7 cellular contexts compared by ENCODE assay signal in the genomic region with DNA sequence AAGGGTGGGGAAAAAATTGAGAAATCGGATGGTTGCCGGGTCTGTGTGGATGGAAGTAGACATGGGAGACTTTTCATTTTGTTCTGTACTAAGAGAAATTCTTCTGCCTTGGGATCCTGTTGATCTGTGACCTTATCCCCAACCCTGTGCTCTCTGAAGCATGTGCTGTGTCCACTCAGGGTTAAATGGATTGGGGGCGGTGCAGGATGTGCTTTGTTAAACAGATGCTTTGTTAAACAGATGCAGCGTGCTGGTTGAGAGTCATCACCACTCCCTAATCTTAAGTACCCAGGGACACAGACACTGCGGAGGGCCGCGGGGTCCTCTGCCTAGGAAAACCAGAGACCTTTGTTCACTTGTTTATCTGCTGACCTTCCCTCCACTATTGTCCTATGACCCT. TPM values are rescaled to one million over a fixed set of nuclear protein-coding genes. Genes with fewer than 3 reads are reported as not detected.
DNase-seq lines count a peak whose midpoint lies in the region; ATAC-seq, FAIRE-seq and TF ChIP-seq lines count a peak whose summit lies in the region.
"Not testable (repeated sequence)": the region's sequence is repeated elsewhere in the genome, so short reads cannot be mapped to it uniquely, and the experiment has no call there.

No MANE protein-coding gene starts in this region.

- H3K27me3 Mint-ChIP-seq in Caco-2 (ENCODE audit: insufficient read depth, unreplicated experiment); HFFc6 (ENCODE audit: insufficient read depth); glutamatergic neuron (ENCODE audit: unreplicated experiment): not testable (repeated sequence)

- H3K27ac Mint-ChIP-seq in Caco-2 (ENCODE audit: unreplicated experiment), result not testable (repeated sequence)
- H3K27ac Mint-ChIP-seq in HFFc6, result peak overlapping the region; percentile 62; the same call in 1 of the 2 replicates
- H3K27ac Mint-ChIP-seq in glutamatergic neuron (ENCODE audit: unreplicated experiment), result peak overlapping the region; percentile 85

- not testable (repeated sequence) for H3K4me3 ChIP-seq in Caco-2 (ENCODE audit: low read depth, low read length); RWPE2 (ENCODE audit: severe bottlenecking); HepG2 (replicated peaks in 1 of 3; ENCODE audit: insufficient read depth in 1 of 3, low read depth in 2 of 3, low read length in 3 of 3)

- H3K27ac ChIP-seq in RWPE2 (ENCODE audit: poor library complexity, severe bottlenecking); HepG2 (ENCODE audit: extremely low read length, insufficient read depth, low read length): not testable (repeated sequence)

- H3K79me2 ChIP-seq in HepG2 (ENCODE audit: insufficient read depth, low read length), result not testable (repeated sequence)

- not testable (repeated sequence) for TF ChIP-seq EP300 in HepG2 (IDR thresholded peaks at IDR 0.05; ENCODE audit: low read depth in 2 of 2, low read length in 2 of 2); HepG2 (CRISPR knock-in tag; IDR thresholded peaks at IDR 0.05; ENCODE audit: borderline replicate concordance)

- ATAC-seq in RWPE2 (ENCODE audit: low read depth), result 0 out of 3 replicates have a peak, but pooled peaks have one; percentile 40
- ATAC-seq in HepG2, result peak; percentile 77
- peak; percentile 72 for ATAC-seq in sciatic nerve

- FAIRE-seq in HepG2 (lab: Jason Lieb, UNC), result not testable (repeated sequence)

- H3K36me3 ChIP-seq in Caco-2 (ENCODE audit: control insufficient read depth, insufficient read depth, low read length); RWPE2 (ENCODE audit: low read depth); HepG2 (replicated peaks in 1 of 2; ENCODE audit: control insufficient read depth in 1 of 2, insufficient read depth in 2 of 2, low read length in 2 of 2): not testable (repeated sequence)

- not testable (repeated sequence) for H3K9ac ChIP-seq in HepG2 (ENCODE audit: insufficient read depth, low read depth, low read length)

- H3K9me3 ChIP-seq in Caco-2; RWPE2 (ENCODE audit: severe bottlenecking); HepG2 (ENCODE audit: low read length): not testable (repeated sequence)

- H3K4me1 ChIP-seq in Caco-2 (peaks cover 15% of the 10 kb centered on the region), RWPE2 (ENCODE audit: insufficient read depth, poor library complexity, severe bottlenecking) (peaks cover 16% of the 10 kb centered on the region)
- not testable (repeated sequence) for H3K4me1 ChIP-seq in HepG2 (ENCODE audit: insufficient read depth, low read length)

- H3K4me1 Mint-ChIP-seq in Caco-2 (ENCODE audit: low read depth, unreplicated experiment) (peaks cover 17% of the 10 kb centered on the region), HFFc6 (ENCODE audit: low read depth) (peaks cover 11% of the 10 kb centered on the region), glutamatergic neuron (ENCODE audit: low read depth, unreplicated experiment) (peaks cover 16% of the 10 kb centered on the region)

- not testable (repeated sequence) for H3K27me3 ChIP-seq in Caco-2 (replicated peaks; ENCODE audit: control insufficient read depth, insufficient read depth, low read length); RWPE2 (ENCODE audit: insufficient read depth, poor library complexity, severe bottlenecking)
- H3K27me3 ChIP-seq in HepG2 (ENCODE audit: control insufficient read depth in 1 of 2, insufficient read depth in 2 of 2, low read length in 2 of 2), result peaks cover 3 to 19% of the 10 kb centered on the region in 2 experiments; a peak in 3 of 5 replicates

- TF ChIP-seq POLR2A in HepG2 (IDR thresholded peaks at IDR 0.05; ENCODE audit: insufficient read depth in 1 of 2, low read depth in 2 of 2, low read length in 2 of 2), result not testable (repeated sequence)

- BruUV-seq in Caco-2 (replicated peaks; lab: Mats Ljungman, UMichigan); HepG2 (replicated peaks; lab: Mats Ljungman, UMichigan): not testable (repeated sequence)

- H3K4me2 ChIP-seq in HepG2 (ENCODE audit: low read depth, low read length), result not testable (repeated sequence)

- in situ Hi-C loops in HepG2 (cut with HindIII; ENCODE audit: extremely low pct_ligation_motif_present, low pct_unique_long_range_greater_than_20kb), result not testable (repeated sequence)

- H3K36me3 Mint-ChIP-seq in Caco-2 (ENCODE audit: insufficient read depth, unreplicated experiment); HFFc6 (ENCODE audit: low read depth); glutamatergic neuron (ENCODE audit: unreplicated experiment): not testable (repeated sequence)

- intact Hi-C loops in Caco-2 (cut with micrococcal nuclease; ENCODE audit: unreplicated experiment); HepG2 (cut with micrococcal nuclease; ENCODE audit: unreplicated experiment); sciatic nerve (cut with DNase I): not testable (repeated sequence)

- not testable (repeated sequence) for H3K4me3 Mint-ChIP-seq in Caco-2 (ENCODE audit: unreplicated experiment)
- peak overlapping the region; percentile 61; the same call in 1 of the 2 replicates for H3K4me3 Mint-ChIP-seq in HFFc6
- peak overlapping the region; percentile 57 for H3K4me3 Mint-ChIP-seq in glutamatergic neuron (ENCODE audit: unreplicated experiment)

- H2AFZ ChIP-seq in HepG2 (ENCODE audit: low read length), result not testable (repeated sequence)

- not testable (repeated sequence) for H3K9me3 Mint-ChIP-seq in Caco-2 (ENCODE audit: unreplicated experiment); HFFc6; glutamatergic neuron (ENCODE audit: unreplicated experiment)

- WGBS in HepG2 (ENCODE audit: low lambda C conversion rate), result 9% methylated on average over 4 of the region's 7 CpGs

- POLR2A ChIA-PET in Caco-2 (lab: Charles Lee); HepG2 (lab: Yijun Ruan, JAX): not testable (repeated sequence)

- not testable (repeated sequence) for TF ChIP-seq CTCF in Caco-2 (IDR thresholded peaks at IDR 0.05; ENCODE audit: insufficient read depth in 1 of 2, low read depth in 1 of 2, low read length in 1 of 2, severe bottlenecking in 1 of 2, unreplicated experiment in 1 of 2); HFFc6 (IDR thresholded peaks at IDR 0.05); RWPE2 (IDR thresholded peaks at IDR 0.05; ENCODE audit: poor library complexity, severe bottlenecking); glutamatergic neuron (IDR thresholded peaks at IDR 0.05; ENCODE audit: partially characterized antibody, unreplicated experiment); HepG2 (CRISPR knock-in tag; IDR thresholded peaks at IDR 0.05)

- H4K20me1 ChIP-seq in HepG2 (ENCODE audit: insufficient read depth, low read length), result not testable (repeated sequence)

- CTCF ChIA-PET in Caco-2 (lab: Charles Lee); HepG2 (lab: Yijun Ruan, JAX; ENCODE audit: low intra/inter-chr PET ratio, low total read pairs): not testable (repeated sequence)

- not testable (repeated sequence) for TF ChIP-seq RAD21 in HepG2 (CRISPR knock-in tag; IDR thresholded peaks at IDR 0.05)

- DNase-seq in Caco-2, result peak; percentile 51 to 77
- not testable (repeated sequence) for DNase-seq in HFFc6; RWPE2 (ENCODE audit: low spot score); HepG2 (ENCODE audit: low spot score); sciatic nerve (ENCODE audit: low spot score)
- peak; percentile 13 for DNase-seq in activated CD8-positive, alpha-beta memory T cell treated with anti-CD3 and anti-CD28 coated beads, Interleukin-2, amount 50 U/mL, for 48 hours
- DNase-seq in glutamatergic neuron, result peak; percentile 45

TF ChIP-seq in HepG2, 621 proteins besides CTCF, POLR2A, EP300 and RAD21 (continues in another document):
- TF ChIP-seq SAP130 (CRISPR knock-in tag; IDR thresholded peaks at IDR 0.05; ENCODE audit: low read depth), result 0 out of 2 replicates have a peak, but pooled peaks have one; percentile 10
- TF ChIP-seq SP5 (CRISPR knock-in tag; IDR thresholded peaks at IDR 0.05; ENCODE audit: borderline replicate concordance, low read depth), result peak; percentile 83

RNA-seq across cellular contexts. Expression of gene RNF24, which starts 18.3 kb away (rescaled TPM):
- total RNA-seq in Caco-2 (2022), result 9.1 and 12.4 TPM in 2 replicates
- total RNA-seq in HFFc6 (2021; fragmentation: NEBNext Ultra II Directional; extraction: Animal tissue kit (Norgen Biotek cat#: 25700)), result 10 to 100 TPM; 21.3 to 26.6 (median 24.7) TPM
- 123 TPM for total RNA-seq in glutamatergic neuron (ENCODE audit: unreplicated experiment)
- total RNA-seq in HepG2 (2016; rRNA removed; fragmentation: Illumina TruSeq; extraction: Trizol), result 2.4 and 2.9 TPM in 2 replicates
- total RNA-seq in HepG2 (2016; cell fraction: cytosol; rRNA removed; fragmentation: Illumina TruSeq; extraction: Trizol; ENCODE audit: low read depth), result 1.3 and 1.6 TPM in 2 replicates
- total RNA-seq in HepG2 (2016; cell fraction: insoluble cytoplasmic fraction; rRNA removed; fragmentation: Illumina TruSeq; extraction: Trizol), result 2.4 and 2.9 TPM in 2 replicates
- 2.8 and 3.3 TPM in 2 replicates for total RNA-seq in HepG2 (2016; cell fraction: membrane; rRNA removed; fragmentation: Illumina TruSeq; extraction: Trizol)
- total RNA-seq in HepG2 (2016; cell fraction: nucleus; rRNA removed; fragmentation: Illumina TruSeq; extraction: Trizol), result 3.7 and 4.2 TPM in 2 replicates
- polyA plus RNA-seq in HepG2 (2011; rRNA removed), result 10.4 TPM in 2 replicates
- 8.1 and 10.3 TPM in 2 replicates for polyA plus RNA-seq in HepG2 (2011; cell fraction: cytosol; rRNA removed)
- polyA plus RNA-seq in HepG2 (2011; cell fraction: nucleus; rRNA removed), result 10.7 and 11.5 TPM in 2 replicates
- polyA plus RNA-seq in HepG2 (2012), result 9.7 and 9.9 TPM in 2 replicates
- polyA plus RNA-seq in HepG2 (2016; cell fraction: cytosol; fragmentation: Illumina TruSeq; extraction: Trizol; ENCODE audit: low read depth), result 2.5 and 3.5 TPM in 2 replicates
- polyA plus RNA-seq in HepG2 (2016; cell fraction: insoluble cytoplasmic fraction; fragmentation: Illumina TruSeq; extraction: Trizol; ENCODE audit: low read depth), result 3.0 and 3.3 TPM in 2 replicates
- 3.9 and 4.1 TPM in 2 replicates for polyA plus RNA-seq in HepG2 (2016; cell fraction: membrane; fragmentation: Illumina TruSeq; extraction: Trizol; ENCODE audit: low read depth)
- polyA plus RNA-seq in HepG2 (2016; cell fraction: nucleus; fragmentation: Illumina TruSeq; extraction: Trizol; ENCODE audit: insufficient read depth, low read depth), result 5.8 and 6.3 TPM in 2 replicates
- 12.7 and 15.9 TPM in 2 replicates for polyA minus RNA-seq in HepG2 (2011; rRNA and poly(A)+ RNA removed; ENCODE audit: low replicate concordance)
- 9.9 and 12.7 TPM in 2 replicates for polyA minus RNA-seq in HepG2 (2011; cell fraction: cytosol; rRNA and poly(A)+ RNA removed)
- 7.1 and 8.6 TPM in 2 replicates for polyA minus RNA-seq in HepG2 (2011; cell fraction: nucleus; rRNA and poly(A)+ RNA removed)
- total RNA-seq in sciatic nerve, result 37.7 TPM
